In genomic region chr15:20348900-20349773, GRCh38 we compare ENCODE assay signal across 14 cellular contexts.
DNase-seq lines count a peak whose midpoint lies in the region; ATAC-seq and TF ChIP-seq lines count a peak whose summit lies in the region.
"Had no signal": no experiment of that assay in that cellular context is flagged by ENCODE, and none has a peak within 500 bp of the region (broad histone marks: within the 10 kb centered on the region; RNA-seq: fewer than 3 reads in every experiment).

No MANE protein-coding gene starts in this region.

- no peak overlapping the region for H3K27ac Mint-ChIP-seq in MCF 10A (ENCODE audit: low read depth, unreplicated experiment)

- H3K4me1 Mint-ChIP-seq in MCF 10A (ENCODE audit: insufficient read depth, unreplicated experiment), result no peaks in the 10 kb centered on the region

- no peaks in the 10 kb centered on the region for H3K36me3 ChIP-seq in Peyer's patch
- H3K36me3 ChIP-seq in spleen, result no peaks in the 10 kb centered on the region

- H3K27me3 Mint-ChIP-seq in MCF 10A (ENCODE audit: insufficient read depth, unreplicated experiment), result no peaks in the 10 kb centered on the region

- POLR2A ChIA-PET in MCF 10A (lab: Yijun Ruan, JAX), result no interaction called here

- intact Hi-C loops in right cardiac atrium (cut with DNase I) (no loop called here), spleen (cut with DNase I; ENCODE audit: low total_unique reads) (loop anchor here (5.0 kb wide), 1 partner anchor 1898 kb away; no protein-coding TSS in a partner anchor), MCF 10A (cut with micrococcal nuclease) (no loop called here)

- CTCF ChIA-PET in MCF 10A (lab: Yijun Ruan, JAX), result interaction anchor here (0.6 to 4.0 kb wide), 3 partner anchors 33 to 1875 kb away, joined by 3 to 29 read pairs (median 3); no protein-coding TSS in a partner anchor

- no peak overlapping the region for H3K4me3 ChIP-seq in Peyer's patch
- no peak overlapping the region for H3K4me3 ChIP-seq in right cardiac atrium (ENCODE audit: low read length)
- H3K4me3 ChIP-seq in spleen, result no peak overlapping the region
- H3K4me3 ChIP-seq: SK-N-MC had no signal

- BruUV-seq in MCF 10A (replicated peaks; lab: Mats Ljungman, UMichigan), result no TSS peak

- ATAC-seq in right cardiac atrium (peak in 1 of 2 donors; percentile 6), HG03095 (IDR thresholded peaks at IDR 0.05; ENCODE audit: unreplicated experiment) (no peak)

- no peaks in the 10 kb centered on the region for H3K4me1 ChIP-seq in Peyer's patch
- H3K4me1 ChIP-seq in right cardiac atrium (ENCODE audit: control insufficient read depth, insufficient read depth, low read length), result no peaks in the 10 kb centered on the region
- H3K4me1 ChIP-seq in spleen, result peaks cover 0 to 3% (median 0%) of the 10 kb centered on the region in 6 donors

- in situ Hi-C loops in GM13976 (cut with MboI; ENCODE audit: low sequenced_read_pairs, unreplicated experiment), result no loop called here

- no peaks in the 10 kb centered on the region for H3K27me3 ChIP-seq in Peyer's patch
- no peaks in the 10 kb centered on the region for H3K27me3 ChIP-seq in right cardiac atrium (ENCODE audit: control insufficient read depth, insufficient read depth)
- peaks cover 0 to 15% (median 0%) of the 10 kb centered on the region in 7 donors for H3K27me3 ChIP-seq in spleen (replicated peaks in 1 of 7)

- no peak overlapping the region for H3K4me3 Mint-ChIP-seq in MCF 10A (ENCODE audit: unreplicated experiment)
- H3K4me3 Mint-ChIP-seq: CD8-positive, alpha-beta memory T cell had no signal

- TF ChIP-seq CTCF in GM13976 (IDR thresholded peaks at IDR 0.05; ENCODE audit: borderline replicate concordance, control extremely low read depth, extremely low read depth, insufficient read depth, missing control alignments), result no peak
- no peak for TF ChIP-seq CTCF in Peyer's patch (IDR thresholded peaks at IDR 0.05)
- no peak for TF ChIP-seq CTCF in spleen (IDR thresholded peaks at IDR 0.05 in 8 of 11, conservative IDR thresholded peaks at IDR 0.05 in 3 of 11)
- TF ChIP-seq CTCF in MCF 10A (IDR thresholded peaks at IDR 0.05; ENCODE audit: unreplicated experiment), result no peak

- H3K9me3 ChIP-seq in Peyer's patch, result peaks cover 0 to 15% (median 2%) of the 10 kb centered on the region in 4 donors
- peaks cover 2% of the 10 kb centered on the region for H3K9me3 ChIP-seq in right cardiac atrium (ENCODE audit: control insufficient read depth, low read length)
- peaks cover 2 to 35% (median 10%) of the 10 kb centered on the region in 8 donors for H3K9me3 ChIP-seq in spleen

- 84% methylated on average over 18 of the region's 18 CpGs for WGBS in right cardiac atrium
- WGBS in spleen, 5 donors, result 75 to 87% (median 84%) methylated on average over 11 to 18 of the region's 18 CpGs

- H3K27ac ChIP-seq in Peyer's patch (no peak overlapping the region), right cardiac atrium (ENCODE audit: low read length) (no peak overlapping the region), spleen (no peak overlapping the region)
- H3K27ac ChIP-seq: KMS-11, SK-N-MC had no signal

- no peak for TF ChIP-seq POLR2A in Peyer's patch (IDR thresholded peaks at IDR 0.05)
- no peak for TF ChIP-seq POLR2A in spleen (IDR thresholded peaks at IDR 0.05)

- peak; percentile 64 for DNase-seq in GM13976 (ENCODE audit: low spot score)
- peak in 2 of 3 donors; percentile 42 to 44 for DNase-seq in Peyer's patch
- peak; percentile 17 to 62 (median 51) for DNase-seq in right cardiac atrium
- peak; percentile 85 for DNase-seq in spleen
- DNase-seq in NCI-H146 (lab: John Stamatoyannopoulos, UW), result no peak
- DNase-seq in MCF 10A (ENCODE audit: unreplicated experiment), result no peak
- DNase-seq: activated gamma-delta T cell treated with Interleukin-2 at 50 U/mL for 16 hours, NCI-H187, NCI-H774, retina had no signal

- no peaks in the 10 kb centered on the region for H3K36me3 Mint-ChIP-seq in MCF 10A (ENCODE audit: insufficient read depth, unreplicated experiment)
- H3K36me3 Mint-ChIP-seq: CD8-positive, alpha-beta memory T cell had no signal

- no peaks in the 10 kb centered on the region for H3K9me3 Mint-ChIP-seq in MCF 10A (ENCODE audit: unreplicated experiment)
- H3K9me3 Mint-ChIP-seq: CD8-positive, alpha-beta memory T cell had no signal

Comparison
In these comparisons a context has a peak if more than half of its experiments do, and no peak if none do; other contexts are left out.
1. DNase-seq: peak in GM13976 (single experiment), Peyer's patch (2 of 3), right cardiac atrium (3 of 3) and spleen (single experiment); none in NCI-H146 (single experiment) and MCF 10A (single experiment).